ENCODE assay signal across 13 cellular contexts in genomic region chr2:62334440-62335058, GRCh38.
DNase-seq lines count a peak whose midpoint lies in the region; ATAC-seq and TF ChIP-seq lines count a peak whose summit lies in the region.
"Had no signal": no experiment of that assay in that cellular context is flagged by ENCODE, and none has a peak within 500 bp of the region (broad histone marks: within the 10 kb centered on the region; RNA-seq: fewer than 3 reads in every experiment).

No MANE protein-coding gene starts in this region.

- 79 to 84% methylated on average over 6 of the region's 6 CpGs for WGBS in lower leg skin, 2 donors

- TF ChIP-seq POLR2A in lower leg skin (IDR thresholded peaks at IDR 0.05), result no peak

- ATAC-seq in HG02623 (IDR thresholded peaks at IDR 0.05; ENCODE audit: unreplicated experiment), result peak; percentile 71
- peak; percentile 25 for ATAC-seq in stimulated activated naive CD8-positive, alpha-beta T cell treated with anti-CD3 and anti-CD28 coated beads, Interleukin-15, Interleukin-2, amounts not matched to agents 100 U/mL and 50 U/mL, for 24 hours
- ATAC-seq: pancreas, PC-3 had no signal

- intact Hi-C loops in lower leg skin (cut with DNase I; ENCODE audit: low total_unique reads), result no loop called here

- no peak for TF ChIP-seq CTCF in lower leg skin (IDR thresholded peaks at IDR 0.05)

- H3K4me3 ChIP-seq in lower leg skin (ENCODE audit: low read depth, poor library complexity, severe bottlenecking), result no peak overlapping the region
- H3K4me3 ChIP-seq: HAP-1, pancreas had no signal

- DNase-seq in NCI-H2171 treated with DMSO at 0.1 percent for 48 hours (lab: John Stamatoyannopoulos, UW) (peak; percentile 6), NCI-H2171 (lab: John Stamatoyannopoulos, UW) (no peak), NCI-H510A treated with DMSO at 0.1 percent for 48 hours (lab: John Stamatoyannopoulos, UW) (peak; percentile 57), RPMI8226 (no peak), lower leg skin (ENCODE audit: low spot score in 2 of 2) (no peak), COLO829 (ENCODE audit: low spot score) (no peak)
- DNase-seq in stimulated activated naive CD8-positive, alpha-beta T cell treated with anti-CD3 and anti-CD28 coated beads, Interleukin-15, Interleukin-2, amounts not matched to agents 100 U/mL and 50 U/mL, for 24 hours, result no peak
- DNase-seq: 8988T; pancreas; PC-3; stimulated activated naive B cell treated with anti-CD40 and anti-IgM and Interleukin-4, amounts not matched to agents 10 μg/mL and 1 μg/mL and 100 μg/mL, for 72 hours had no signal

Comparison
In these comparisons a context has a peak if more than half of its experiments do, and no peak if none do; other contexts are left out.
1. DNase-seq: peak in NCI-H2171 treated with DMSO at 0.1 percent for 48 hours (single experiment) and NCI-H510A treated with DMSO at 0.1 percent for 48 hours (single experiment); none in NCI-H2171 (single experiment), stimulated activated naive CD8-positive, alpha-beta T cell treated with anti-CD3 and anti-CD28 coated beads, Interleukin-15, Interleukin-2, amounts not matched to agents 100 U/mL and 50 U/mL, for 24 hours (single experiment), RPMI8226 (single experiment), lower leg skin (0 of 2) and COLO829 (single experiment).